ENCODE assay signal across 27 cellular contexts in the genomic region with DNA sequence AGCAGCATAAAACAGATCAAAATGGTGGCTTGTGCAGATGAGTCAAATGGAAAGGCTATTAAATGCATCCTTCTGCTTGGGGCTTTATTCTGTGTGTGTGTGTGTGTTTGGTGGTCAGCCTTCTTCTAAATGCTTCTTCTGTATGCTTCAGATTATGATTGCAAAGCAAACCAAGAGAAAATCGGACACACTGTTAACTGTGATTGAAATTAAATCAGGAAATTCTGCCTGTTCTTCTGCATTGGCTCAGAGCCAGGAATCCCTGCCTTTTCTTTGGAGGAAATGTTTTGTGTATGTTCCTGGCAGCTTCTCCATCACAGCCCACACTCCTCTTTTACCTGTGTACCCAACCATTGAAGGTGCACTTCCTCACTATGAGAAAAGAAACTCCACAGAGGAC. TPM values are rescaled to one million over a fixed set of nuclear protein-coding genes. Genes with fewer than 3 reads are reported as not detected.
"Had no signal": no experiment of that assay in that cellular context is flagged by ENCODE, and none has a peak within 500 bp of the region (broad histone marks: within the 10 kb centered on the region; RNA-seq: fewer than 3 reads in every experiment).

No MANE protein-coding gene starts in this region.

- H3K36me3 ChIP-seq: breast epithelium, colonic mucosa, SJSA1 had no signal

- H3K36me3 Mint-ChIP-seq: activated CD8-positive, alpha-beta memory T cell treated with anti-CD3 and anti-CD28 coated beads, Interleukin-2, amount 10 ng/mL, durations not matched to agents 7 days and 5 days; activated naive CD4-positive, alpha-beta T cell treated with anti-CD3 and anti-CD28 coated beads, Interleukin-2, amount 50 U/mL, for 24 hours; WTC11 had no signal

- H3K4me1 ChIP-seq: breast epithelium, colonic mucosa, SJSA1 had no signal

- H3K9me3 ChIP-seq: breast epithelium, colonic mucosa, SJSA1 had no signal

- H3K9me3 Mint-ChIP-seq: activated naive CD4-positive, alpha-beta T cell treated with anti-CD3 and anti-CD28 coated beads, Interleukin-2, amount 50 U/mL, for 24 hours; activated T-cell treated with anti-CD3 and anti-CD28 coated beads, Interleukin-2, amount 50 U/mL, for 24 hours; activated T-helper 1 cell treated with anti-CD3 and anti-CD28 coated beads, Interleukin-12 subunit alpha, Interleukin-12 subunit beta, Interleukin-2, Interleukin-4 antibody, amounts not matched to agents 30 ng/mL and 10 ng/mL and 1 ng/mL, durations not matched to agents 14 hours and 24 hours and 36 hours; T-helper 1 cell treated with Interleukin-12 subunit alpha and Interleukin-12 subunit beta and Interleukin-4 antibody, amounts not matched to agents 30 μg/mL and 1 μg/mL, for 36 hours had no signal

- ATAC-seq: activated CD8-positive, alpha-beta memory T cell treated with anti-CD3 and anti-CD28 coated beads, Interleukin-2, amount 10 ng/mL, durations not matched to agents 7 days and 5 days; PC-3; SK-N-SH treated with all-trans-retinoic acid at 6 μM for 48 hours; WTC11 had no signal

- H3K27ac ChIP-seq: breast epithelium, colonic mucosa, SJSA1 had no signal

- H3K27ac Mint-ChIP-seq: activated CD8-positive, alpha-beta memory T cell treated with anti-CD3 and anti-CD28 coated beads, Interleukin-2, amount 10 ng/mL, durations not matched to agents 7 days and 5 days; activated naive CD4-positive, alpha-beta T cell treated with anti-CD3 and anti-CD28 coated beads, Interleukin-2, amount 50 U/mL, for 24 hours; activated T-cell treated with anti-CD3 and anti-CD28 coated beads, Interleukin-2, amount 50 U/mL, for 24 hours; activated T-helper 1 cell treated with anti-CD3 and anti-CD28 coated beads, Interleukin-12 subunit alpha, Interleukin-12 subunit beta, Interleukin-2, Interleukin-4 antibody, amounts not matched to agents 30 ng/mL and 10 ng/mL and 1 ng/mL, durations not matched to agents 14 hours and 24 hours and 36 hours; T-helper 1 cell treated with Interleukin-12 subunit alpha and Interleukin-12 subunit beta and Interleukin-4 antibody, amounts not matched to agents 30 μg/mL and 1 μg/mL, for 36 hours; WTC11 had no signal

- H3K27me3 ChIP-seq: breast epithelium, colonic mucosa, SJSA1 had no signal

- H3K27me3 Mint-ChIP-seq: activated CD8-positive, alpha-beta memory T cell treated with anti-CD3 and anti-CD28 coated beads, Interleukin-2, amount 10 ng/mL, durations not matched to agents 7 days and 5 days had no signal

- DNase-seq: activated CD4-positive, alpha-beta T cell treated with anti-CD3 and anti-CD28 coated beads for 48 hours; activated CD4-positive, alpha-beta T cell treated with anti-CD3 and anti-CD28 coated beads, Interleukin-2, amount 50 U/mL, for 4 hours; activated CD4-positive, CD25-positive, alpha-beta regulatory T cell treated with anti-CD3 and anti-CD28 coated beads, Interleukin-2, amount 50 U/mL, for 72 hours; activated CD8-positive, alpha-beta memory T cell treated with anti-CD3 and anti-CD28 coated beads, Interleukin-2, amount 10 ng/mL, durations not matched to agents 7 days and 5 days; activated effector memory CD4-positive, alpha-beta T cell treated with Interleukin-2 at 50 U/mL for 16 hours; activated naive CD4-positive, alpha-beta T cell; activated T-cell treated with anti-CD3 and anti-CD28 coated beads, Interleukin-2, amount 50 U/mL, for 24 hours; aorta; caudate nucleus; colonic mucosa; Kasumi-1; NCI-H1417; NCI-H1930; NCI-H2171; NCI-H2227 treated with DMSO at 0.1 percent for 48 hours; NCI-H446 treated with DMSO at 0.1 percent for 48 hours; NCI-H524 treated with DMSO at 0.1 percent for 48 hours; SHP77; SW 1271 had no signal

- H3K4me3 ChIP-seq: breast epithelium, colonic mucosa, SJSA1 had no signal

- H3K4me3 Mint-ChIP-seq: activated CD8-positive, alpha-beta memory T cell treated with anti-CD3 and anti-CD28 coated beads, Interleukin-2, amount 10 ng/mL, durations not matched to agents 7 days and 5 days; activated naive CD4-positive, alpha-beta T cell treated with anti-CD3 and anti-CD28 coated beads, Interleukin-2, amount 50 U/mL, for 24 hours; activated T-cell treated with anti-CD3 and anti-CD28 coated beads, Interleukin-2, amount 50 U/mL, for 24 hours; activated T-helper 1 cell treated with anti-CD3 and anti-CD28 coated beads, Interleukin-12 subunit alpha, Interleukin-12 subunit beta, Interleukin-2, Interleukin-4 antibody, amounts not matched to agents 30 ng/mL and 10 ng/mL and 1 ng/mL, durations not matched to agents 14 hours and 24 hours and 36 hours; T-helper 1 cell treated with Interleukin-12 subunit alpha and Interleukin-12 subunit beta and Interleukin-4 antibody, amounts not matched to agents 30 μg/mL and 1 μg/mL, for 36 hours; WTC11 had no signal

- H3K4me1 Mint-ChIP-seq: activated CD8-positive, alpha-beta memory T cell treated with anti-CD3 and anti-CD28 coated beads, Interleukin-2, amount 10 ng/mL, durations not matched to agents 7 days and 5 days; activated naive CD4-positive, alpha-beta T cell treated with anti-CD3 and anti-CD28 coated beads, Interleukin-2, amount 50 U/mL, for 24 hours had no signal

RNA-seq across cellular contexts. Expression of a gene that starts 22.3 kb away (rescaled TPM):
- total RNA-seq: activated CD8-positive, alpha-beta memory T cell treated with anti-CD3 and anti-CD28 coated beads, Interleukin-2, amount 10 ng/mL, durations not matched to agents 7 days and 5 days; activated T-helper 1 cell treated with anti-CD3 and anti-CD28 coated beads, Interleukin-12 subunit alpha, Interleukin-12 subunit beta, Interleukin-2, Interleukin-4 antibody, amounts not matched to agents 30 ng/mL and 10 ng/mL and 1 ng/mL, durations not matched to agents 14 hours and 24 hours and 36 hours had no signal
